ENCODE assay signal across 12 cellular contexts in the genomic region with DNA sequence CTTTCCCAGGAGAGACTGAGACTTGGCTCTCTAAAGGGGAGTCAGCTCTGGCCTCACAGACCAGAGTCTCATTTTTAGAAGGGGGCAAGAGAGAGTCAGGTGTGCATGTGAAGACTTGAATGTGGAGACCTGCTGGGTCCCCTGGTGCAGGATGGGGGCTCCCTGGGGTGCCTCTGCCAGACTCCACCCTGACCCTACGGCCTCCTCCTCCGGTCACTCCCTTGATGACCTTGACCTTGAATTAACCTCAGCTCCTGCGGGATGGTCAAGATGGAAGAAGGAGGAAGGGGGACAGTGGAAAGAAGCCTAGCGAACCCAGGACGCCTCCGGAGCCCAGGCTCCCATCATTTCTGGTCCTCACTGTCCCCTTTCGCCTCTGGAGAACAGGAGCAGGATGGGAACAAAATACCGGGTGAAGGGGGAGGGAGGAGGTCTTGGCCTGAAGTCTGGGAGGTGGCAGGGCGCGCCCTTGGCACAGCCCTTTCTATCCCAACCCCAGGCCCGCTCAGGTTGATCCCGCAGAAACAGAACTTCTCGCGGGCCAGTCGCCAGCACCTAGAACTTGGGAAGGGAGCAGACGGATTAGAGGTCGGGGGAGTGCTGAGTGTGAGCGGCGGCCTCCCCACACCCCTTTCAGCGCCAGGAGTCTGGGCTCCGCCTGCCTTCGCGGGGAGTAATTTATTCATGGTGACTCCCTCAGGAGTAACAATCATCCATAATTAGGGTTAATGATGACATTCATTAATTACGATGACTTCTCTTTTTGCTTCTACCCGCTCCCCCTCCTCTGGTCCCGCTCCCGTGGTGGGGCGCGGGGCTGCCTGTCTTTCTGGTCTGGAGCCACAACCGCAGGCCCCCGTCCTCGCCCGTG. TPM values are rescaled to one million over a fixed set of nuclear protein-coding genes. Genes with fewer than 3 reads are reported as not detected.
A peak's percentile ranks its signal among the peaks of the same experiment; 100 is the strongest.
DNase-seq lines count a peak whose midpoint lies in the region; ATAC-seq and TF ChIP-seq lines count a peak whose summit lies in the region.
"Had no signal": no experiment of that assay in that cellular context is flagged by ENCODE, and none has a peak within 500 bp of the region (broad histone marks: within the 10 kb centered on the region; RNA-seq: fewer than 3 reads in every experiment).

No MANE protein-coding gene starts in this region.

- no peaks in the 10 kb centered on the region for H3K9me3 Mint-ChIP-seq in activated naive CD8-positive, alpha-beta T cell (ENCODE audit: low read depth)
- H3K9me3 Mint-ChIP-seq in activated naive CD8-positive, alpha-beta T cell treated with anti-CD3 and anti-CD28 coated beads, Interleukin-2, amount 50 U/mL, for 24 hours: no peaks in the 10 kb centered on the region
- no peaks in the 10 kb centered on the region for H3K9me3 Mint-ChIP-seq in memory B cell
- H3K9me3 Mint-ChIP-seq: activated CD4-positive, alpha-beta memory T cell treated with anti-CD3 and anti-CD28 coated beads for 36 hours had no signal

- H3K4me3 ChIP-seq in suprapubic skin: peak overlapping the region; percentile 53

- no peak for TF ChIP-seq EP300 in suprapubic skin (IDR thresholded peaks at IDR 0.05)

- H3K36me3 Mint-ChIP-seq in activated naive CD8-positive, alpha-beta T cell: no peaks in the 10 kb centered on the region
- H3K36me3 Mint-ChIP-seq in activated naive CD8-positive, alpha-beta T cell treated with anti-CD3 and anti-CD28 coated beads, Interleukin-2, amount 50 U/mL, for 24 hours (ENCODE audit: low read depth): no peaks in the 10 kb centered on the region
- no peaks in the 10 kb centered on the region for H3K36me3 Mint-ChIP-seq in memory B cell
- H3K36me3 Mint-ChIP-seq: activated CD4-positive, alpha-beta memory T cell treated with anti-CD3 and anti-CD28 coated beads for 36 hours had no signal

- no peak for DNase-seq in activated naive CD8-positive, alpha-beta T cell treated with anti-CD3 and anti-CD28 coated beads, Interleukin-2, amount 50 U/mL, for 24 hours
- DNase-seq in memory B cell (ENCODE audit: low spot score in 2 of 2) (no peak), suprapubic skin (ENCODE audit: low spot score in 2 of 2) (no peak), iPS-NIHi7 (ENCODE audit: extremely low spot score) (no peak)
- DNase-seq: activated CD4-positive, alpha-beta memory T cell treated with anti-CD3 and anti-CD28 coated beads for 36 hours; activated naive CD4-positive, alpha-beta T cell treated with anti-CD3 and anti-CD28 coated beads, Interleukin-2, amount 50 U/mL, for 16 hours; NCI-H2029 had no signal

- ATAC-seq in activated naive CD8-positive, alpha-beta T cell treated with anti-CD3 and anti-CD28 coated beads, Interleukin-2, amount 50 U/mL, for 24 hours: no peak
- ATAC-seq in memory B cell (ENCODE audit: low read depth): no peak
- ATAC-seq in HG02885 (IDR thresholded peaks at IDR 0.05; ENCODE audit: poor library complexity, unreplicated experiment): no peak
- no peak for ATAC-seq in HG02852 (IDR thresholded peaks at IDR 0.05; ENCODE audit: unreplicated experiment)

- H3K27me3 ChIP-seq in suprapubic skin: peaks cover 24% of the 10 kb centered on the region

- peaks cover 7% of the 10 kb centered on the region for H3K4me1 Mint-ChIP-seq in activated naive CD8-positive, alpha-beta T cell (ENCODE audit: low read depth)
- H3K4me1 Mint-ChIP-seq in activated naive CD8-positive, alpha-beta T cell treated with anti-CD3 and anti-CD28 coated beads, Interleukin-2, amount 50 U/mL, for 24 hours: peaks cover 10% of the 10 kb centered on the region
- peaks cover 14% of the 10 kb centered on the region for H3K4me1 Mint-ChIP-seq in memory B cell

- peaks cover 33% of the 10 kb centered on the region for H3K4me1 ChIP-seq in suprapubic skin

- H3K27ac ChIP-seq in angular gyrus (ENCODE audit: low read depth, low read length): peak overlapping the region; percentile 2
- H3K27ac ChIP-seq in suprapubic skin: peak overlapping the region; percentile 24

- no peak for TF ChIP-seq POLR2A in suprapubic skin (IDR thresholded peaks at IDR 0.05)

- peaks cover 9% of the 10 kb centered on the region for H3K27me3 Mint-ChIP-seq in activated naive CD8-positive, alpha-beta T cell
- H3K27me3 Mint-ChIP-seq in activated naive CD8-positive, alpha-beta T cell treated with anti-CD3 and anti-CD28 coated beads, Interleukin-2, amount 50 U/mL, for 24 hours: peaks cover 41% of the 10 kb centered on the region
- peaks cover 25% of the 10 kb centered on the region for H3K27me3 Mint-ChIP-seq in memory B cell

- no peak overlapping the region for H3K27ac Mint-ChIP-seq in activated naive CD8-positive, alpha-beta T cell
- H3K27ac Mint-ChIP-seq in activated naive CD8-positive, alpha-beta T cell treated with anti-CD3 and anti-CD28 coated beads, Interleukin-2, amount 50 U/mL, for 24 hours: no peak overlapping the region
- peak overlapping the region; percentile 57 for H3K27ac Mint-ChIP-seq in memory B cell
- H3K27ac Mint-ChIP-seq: activated CD4-positive, alpha-beta memory T cell treated with anti-CD3 and anti-CD28 coated beads for 36 hours had no signal

- no peaks in the 10 kb centered on the region for H3K36me3 ChIP-seq in suprapubic skin

- TF ChIP-seq CTCF in suprapubic skin (IDR thresholded peaks at IDR 0.05): no peak

- peak overlapping the region; percentile 58 for H3K4me3 Mint-ChIP-seq in activated naive CD8-positive, alpha-beta T cell
- no peak overlapping the region for H3K4me3 Mint-ChIP-seq in activated naive CD8-positive, alpha-beta T cell treated with anti-CD3 and anti-CD28 coated beads, Interleukin-2, amount 50 U/mL, for 24 hours
- H3K4me3 Mint-ChIP-seq in memory B cell: peak overlapping the region; percentile 85
- H3K4me3 Mint-ChIP-seq: activated CD4-positive, alpha-beta memory T cell treated with anti-CD3 and anti-CD28 coated beads for 36 hours had no signal

- H3K9me3 ChIP-seq in suprapubic skin: no peaks in the 10 kb centered on the region

- WGBS in suprapubic skin: 24% methylated on average over 17 of the region's 33 CpGs

RNA-seq across cellular contexts. Expression of gene STAC2, which starts 1.6 kb away (rescaled TPM):
- 10 to 100 TPM; 10.9 to 26.4 (median 16.5) TPM for total RNA-seq in suprapubic skin
- total RNA-seq: activated CD4-positive, alpha-beta memory T cell treated with anti-CD3 and anti-CD28 coated beads for 36 hours; glomerular endothelial cell had no signal

RNA-seq across cellular contexts. Expression of gene RPL19, which starts 24.1 kb away (rescaled TPM):
- 1,000 to 10,000 TPM; 2,327 to 3,514 (median 3,192) TPM for total RNA-seq in suprapubic skin

RNA-seq across cellular contexts. Expression of gene CACNB1, which starts 26.7 kb away (rescaled TPM):
- total RNA-seq in suprapubic skin: 10 to 100 TPM in 2 of 4 donors, 1 to 10 TPM in 2; 7.9 to 32.9 (median 17.1) TPM

RNA-seq across cellular contexts. Expression of gene ARL5C, which starts 58.2 kb away (rescaled TPM):
- not detected for total RNA-seq in suprapubic skin
- total RNA-seq: activated CD4-positive, alpha-beta memory T cell treated with anti-CD3 and anti-CD28 coated beads for 36 hours; glomerular endothelial cell had no signal
